ENCODE assay signal across 8 cellular contexts in genomic region chr4:7938513-7939376, GRCh38. TPM values are rescaled to one million over a fixed set of nuclear protein-coding genes. Genes with fewer than 3 reads are reported as not detected.
DNase-seq lines count a peak whose midpoint lies in the region; FAIRE-seq and TF ChIP-seq lines count a peak whose summit lies in the region.

No MANE protein-coding gene starts in this region.

- H3K9me3 Mint-ChIP-seq in astrocyte (ENCODE audit: unreplicated experiment), result no peaks in the 10 kb centered on the region

- H2AFZ ChIP-seq in astrocyte (ENCODE audit: low read depth, low read length), result no peak overlapping the region

- H3K4me2 ChIP-seq in astrocyte (ENCODE audit: low read length) (peak overlapping the region; percentile 99), skeletal muscle satellite cell (ENCODE audit: low read length) (peak overlapping the region; percentile 85)

- H3K36me3 ChIP-seq in astrocyte (ENCODE audit: insufficient read depth, low read length) (peaks cover 1% of the 10 kb centered on the region), iPS-18a (ENCODE audit: control insufficient read depth, low read depth, low read length) (no peaks in the 10 kb centered on the region), skeletal muscle satellite cell (ENCODE audit: insufficient read depth, low read length) (peaks cover 5% of the 10 kb centered on the region)

- no peaks in the 10 kb centered on the region for H3K9me3 ChIP-seq in astrocyte (ENCODE audit: insufficient read depth, low read depth, low read length)
- no peaks in the 10 kb centered on the region for H3K9me3 ChIP-seq in iPS-18a (ENCODE audit: control insufficient read depth, low read depth, low read length)
- no peaks in the 10 kb centered on the region for H3K9me3 ChIP-seq in skeletal muscle satellite cell (replicated peaks; ENCODE audit: low read length)

- peak overlapping the region; percentile 98 for H3K9ac ChIP-seq in astrocyte (ENCODE audit: low read length)
- H3K9ac ChIP-seq in iPS-18a (ENCODE audit: low read length), result peak overlapping the region; percentile 39
- H3K9ac ChIP-seq in skeletal muscle satellite cell (ENCODE audit: low read depth, low read length), result peak overlapping the region; percentile 95

- TF ChIP-seq CTCF in AG10803 (conservative IDR thresholded peaks at IDR 0.05; ENCODE audit: low read length), result no peak
- TF ChIP-seq CTCF in astrocyte (IDR thresholded peaks at IDR 0.05; ENCODE audit: insufficient read depth, low read depth, low read length), result no peak

- H3K4me1 Mint-ChIP-seq in astrocyte (ENCODE audit: low read depth, unreplicated experiment), result peaks cover 42% of the 10 kb centered on the region

- peak overlapping the region; percentile 85 for H3K4me3 ChIP-seq in AG10803 (ENCODE audit: low read length)
- H3K4me3 ChIP-seq in astrocyte (ENCODE audit: insufficient read depth, low read depth, low read length), result peak overlapping the region; percentile 78
- peak overlapping the region; percentile 71 for H3K4me3 ChIP-seq in iPS-18a (ENCODE audit: low read length)
- H3K4me3 ChIP-seq in skeletal muscle satellite cell (ENCODE audit: low read length), result peak overlapping the region; percentile 74

- peaks cover 5% of the 10 kb centered on the region for H3K36me3 Mint-ChIP-seq in astrocyte (ENCODE audit: low read depth, unreplicated experiment)

- H3K27ac ChIP-seq in astrocyte (ENCODE audit: low read depth, low read length), result peak overlapping the region; percentile 88
- no peak overlapping the region for H3K27ac ChIP-seq in iPS-18a (ENCODE audit: low read length)

- H3K27ac Mint-ChIP-seq in astrocyte (ENCODE audit: unreplicated experiment), result peak overlapping the region; percentile 89

- DNase-seq in AG10803 (ENCODE audit: low read depth) (peak; percentile 56), NCI-H226 (peak; percentile 22), astrocyte (ENCODE audit: low read depth) (peak; percentile 28), KBM-7 (no peak), NCI-H1930 (lab: John Stamatoyannopoulos, UW) (no peak), SW480 (ENCODE audit: low spot score) (no peak)

- H3K79me2 ChIP-seq in astrocyte (ENCODE audit: insufficient read depth, low read length), result peaks cover 59% of the 10 kb centered on the region

- in situ Hi-C loops in KBM-7 (cut with MboI; ENCODE audit: low pct_unique_long_range_greater_than_20kb, low sequenced_read_pairs), result no loop called here

- H3K27me3 ChIP-seq in astrocyte (ENCODE audit: insufficient read depth, low read length) (no peaks in the 10 kb centered on the region), iPS-18a (ENCODE audit: control insufficient read depth, insufficient read depth, low read length) (peaks cover 9% of the 10 kb centered on the region), skeletal muscle satellite cell (ENCODE audit: control insufficient read depth, insufficient read depth, low read length) (no peaks in the 10 kb centered on the region)

- no peaks in the 10 kb centered on the region for H3K27me3 Mint-ChIP-seq in astrocyte (ENCODE audit: low read depth, unreplicated experiment)

- H3K4me3 Mint-ChIP-seq in astrocyte (ENCODE audit: unreplicated experiment), result peak overlapping the region; percentile 98

- no peak for FAIRE-seq in astrocyte (lab: Jason Lieb, UNC)

- peaks cover 51% of the 10 kb centered on the region for H4K20me1 ChIP-seq in astrocyte (ENCODE audit: insufficient read depth, low read length)

- H3K4me1 ChIP-seq in astrocyte (ENCODE audit: insufficient read depth, low read length) (peaks cover 34% of the 10 kb centered on the region), iPS-18a (ENCODE audit: control insufficient read depth, low read depth, low read length) (peaks cover 10% of the 10 kb centered on the region), skeletal muscle satellite cell (ENCODE audit: control insufficient read depth, insufficient read depth, low read length) (peaks cover 34% of the 10 kb centered on the region)

RNA-seq across cellular contexts. Expression of gene AFAP1, which starts 0.9 kb away (rescaled TPM):
- 62.7 and 67.9 TPM in 2 replicates for total RNA-seq in astrocyte
- 16.5 and 19.9 TPM in 2 replicates for total RNA-seq in skeletal muscle satellite cell (2012; rRNA removed)

Comparison
In these comparisons a context has a peak if more than half of its experiments do, and no peak if none do; other contexts are left out.
1. DNase-seq: peak in AG10803 (single experiment), NCI-H226 (single experiment) and astrocyte (single experiment); none in KBM-7 (single experiment), NCI-H1930 (0 of 2) and SW480 (single experiment).
2. H3K9ac ChIP-seq: peak in every context shown above with its lines; median percentile 98 in astrocyte; 95 in skeletal muscle satellite cell; 39 in iPS-18a.
3. Peak in every context shown above with its lines, with median percentiles within 50 percentile points of each other: H3K4me3 ChIP-seq.